ENCODE assay signal across 26 cellular contexts in the genomic region with DNA sequence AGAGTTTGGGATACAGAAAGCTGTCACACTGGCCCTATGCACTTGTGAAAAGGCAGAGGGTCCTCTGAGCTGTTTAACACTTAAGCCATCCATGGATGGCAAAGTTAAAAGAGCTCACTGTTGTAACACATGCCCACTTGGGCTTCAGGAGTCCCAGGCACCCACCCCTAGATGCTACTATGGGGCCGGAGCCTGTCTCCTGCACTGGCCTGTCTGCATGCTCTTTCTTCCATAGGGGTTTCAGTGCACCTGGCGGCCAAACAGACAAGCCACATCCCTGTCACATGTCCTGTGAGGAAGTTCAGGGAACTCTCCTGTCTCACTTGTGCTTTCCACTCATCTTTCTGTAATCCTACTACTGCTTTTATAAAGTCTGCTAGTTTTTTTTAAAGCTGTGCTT.
"Had no signal": no experiment of that assay in that cellular context is flagged by ENCODE, and none has a peak within 500 bp of the region (broad histone marks: within the 10 kb centered on the region; RNA-seq: fewer than 3 reads in every experiment).

No MANE protein-coding gene starts in this region.

- ATAC-seq: stimulated activated effector memory CD8-positive, alpha-beta T cell treated with anti-CD3 and anti-CD28 coated beads, Interleukin-12 subunit alpha, Interleukin-12 subunit beta, amount 100 ng/mL, for 72 hours; stimulated activated memory B cell treated with anti-CD40 and anti-IgM and Interleukin-4, amounts not matched to agents 10 μg/mL and 1 μg/mL and 100 μg/mL, for 72 hours; stimulated activated naive B cell treated with anti-CD40 and anti-IgM and Interleukin-4, amounts not matched to agents 10 μg/mL and 1 μg/mL and 100 μg/mL, for 72 hours; stimulated activated naive CD8-positive, alpha-beta T cell treated with anti-CD3 and anti-CD28 coated beads, Interleukin-15, amount 100 ng/mL, for 72 hours; stimulated activated naive CD8-positive, alpha-beta T cell treated with anti-CD3 and anti-CD28 coated beads, Interleukin-15, Interleukin-2, amounts not matched to agents 100 U/mL and 50 U/mL, for 24 hours; upper lobe of right lung had no signal

- H3K4me1 ChIP-seq: stomach, suprapubic skin, testis, thyroid gland, tibial artery, tibial nerve, transverse colon, upper lobe of left lung, upper lobe of right lung, uterus, vagina had no signal

- H3K27ac ChIP-seq: stomach, suprapubic skin, testis, thoracic aorta, thyroid gland, tibial artery, tibial nerve, transverse colon, upper lobe of left lung, upper lobe of right lung, uterus, vagina had no signal

- H3K9me3 ChIP-seq: suprapubic skin, testis, thoracic aorta, thyroid gland, tibial artery, transverse colon, upper lobe of right lung, uterus, vagina had no signal

- H3K36me3 ChIP-seq: stomach, suprapubic skin, thoracic aorta, thyroid gland, tibial artery, tibial nerve, transverse colon, upper lobe of left lung, upper lobe of right lung, uterus, vagina had no signal

- H3K27me3 ChIP-seq: stomach, suprapubic skin, testis, thyroid gland, tibial artery, tibial nerve, transverse colon, upper lobe of left lung, upper lobe of right lung, uterus, vagina had no signal

- DNase-seq: stimulated activated CD4-positive, alpha-beta T cell treated with anti-CD3 and anti-CD28 coated beads, Interleukin-2, amount 100 ng/mL, for 48 hours; stimulated activated CD4-positive, alpha-beta T cell treated with anti-CD3 and anti-CD28 coated beads, Interleukin-4, amount 100 ng/mL, for 1 hour; stimulated activated CD4-positive, alpha-beta T cell treated with anti-CD3 and anti-CD28 coated beads, Interleukin-4, amount 100 ng/mL, for 24 hours; stimulated activated CD4-positive, alpha-beta T cell treated with anti-CD3 and anti-CD28 coated beads, Interleukin-4, amount 100 ng/mL, for 4 hours; stimulated activated CD8-positive, alpha-beta memory T cell treated with anti-CD3 and anti-CD28 coated beads, Interleukin-4, amount 100 ng/mL, for 48 hours; stimulated activated naive B cell treated with anti-CD40 and anti-IgM and Interleukin-4, amounts not matched to agents 10 μg/mL and 1 μg/mL and 100 μg/mL, for 72 hours; stimulated activated naive CD4-positive, alpha-beta T cell; stimulated activated naive CD4-positive, alpha-beta T cell treated with Interleukin-2 at 50 U/mL for 16 hours; stimulated activated naive CD8-positive, alpha-beta T cell treated with anti-CD3 and anti-CD28 coated beads, Interleukin-15, amount 100 ng/mL, for 72 hours; stimulated activated naive CD8-positive, alpha-beta T cell treated with anti-CD3 and anti-CD28 coated beads, Interleukin-15, Interleukin-2, amounts not matched to agents 100 U/mL and 50 U/mL, for 24 hours; stomach; substantia nigra; testis; thyroid gland; tibial artery; transverse colon; trophoblast cell; upper lobe of left lung; upper lobe of right lung; uterus had no signal

- H3K4me3 ChIP-seq: stomach, suprapubic skin, testis, thoracic aorta, thyroid gland, tibial artery, tibial nerve, transverse colon, upper lobe of left lung, upper lobe of right lung, uterus, vagina had no signal
